Comparison of ENCODE assay signal across 8 cellular contexts in the genomic region with DNA sequence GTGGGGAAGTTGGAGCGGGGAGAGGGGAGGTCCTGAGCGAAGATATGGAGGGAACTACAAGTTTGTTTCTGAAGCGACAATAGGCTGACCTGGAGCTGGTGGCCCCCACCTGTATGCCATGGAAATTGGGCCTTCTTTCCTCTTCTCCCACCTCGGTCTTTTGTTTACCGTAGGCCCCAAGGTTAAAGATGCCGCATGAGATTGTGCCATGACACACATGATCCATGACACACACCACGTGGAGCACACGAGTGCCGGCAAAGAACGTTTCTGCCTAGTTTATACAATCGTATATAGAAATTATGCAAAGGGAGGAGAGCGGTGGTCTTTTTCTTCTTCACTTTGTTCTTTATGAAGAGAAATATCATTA. TPM values are rescaled to one million over a fixed set of nuclear protein-coding genes. Genes with fewer than 3 reads are reported as not detected.
DNase-seq lines count a peak whose midpoint lies in the region; ATAC-seq, FAIRE-seq and TF ChIP-seq lines count a peak whose summit lies in the region.

No MANE protein-coding gene starts in this region.

- peaks cover 5% of the 10 kb centered on the region for H3K23me2 ChIP-seq in H9 (ENCODE audit: insufficient read length, low read depth, low read length, poor library complexity, severe bottlenecking)

- ATAC-seq in lower lobe of right lung: peak; percentile 30 to 33

- BruUV-seq in OCI-LY7 (replicated peaks; lab: Mats Ljungman, UMichigan): no TSS peak

- no peak overlapping the region for H3K56ac ChIP-seq in H9 (ENCODE audit: insufficient read length, low read depth, low read length)

- H4K20me1 ChIP-seq in H9 (ENCODE audit: control insufficient read depth, insufficient read depth, insufficient read length): no peaks in the 10 kb centered on the region
- peaks cover 16% of the 10 kb centered on the region; the same call in 1 of the 2 replicates for H4K20me1 ChIP-seq in OCI-LY7 (ENCODE audit: insufficient read depth, low read length)

- H2BK5ac ChIP-seq in H9 (ENCODE audit: insufficient read length, low read length): no peak overlapping the region

- peak overlapping the region; percentile 97 to 99 (median 98) for H3K27ac Mint-ChIP-seq in H9

- FAIRE-seq in bronchial epithelial cell (lab: Jason Lieb, UNC): no peak

- peaks cover 9 to 36% (median 22%) of the 10 kb centered on the region in 3 experiments for H3K36me3 Mint-ChIP-seq in H9 (ENCODE audit: insufficient read depth in 1 of 3, low read depth in 3 of 3)

- H4K5ac ChIP-seq in H9 (ENCODE audit: insufficient read length, low read depth, low read length): no peak overlapping the region

- H3K9me3 ChIP-seq in H9 (ENCODE audit: control insufficient read depth, low read depth, low read length): no peaks in the 10 kb centered on the region
- no peaks in the 10 kb centered on the region for H3K9me3 ChIP-seq in OCI-LY7 (ENCODE audit: low read length)
- H3K9me3 ChIP-seq in lower lobe of right lung: no peaks in the 10 kb centered on the region
- H3K9me3 ChIP-seq in stomach smooth muscle (ENCODE audit: control insufficient read depth in 2 of 2, low read length in 2 of 2): no peaks in the 10 kb centered on the region

- H2BK15ac ChIP-seq in H9 (ENCODE audit: low read depth, low read length): no peak overlapping the region

- CTCF ChIA-PET in OCI-LY7 (lab: Charles Lee; ENCODE audit: unreplicated experiment): interaction anchor here (0.6 kb wide), 1 partner anchor 293 kb away, joined by 8 read pairs; no protein-coding TSS in a partner anchor

- H3K36me3 ChIP-seq in GM06990 (ENCODE audit: control insufficient read depth, insufficient read depth, low read length): no peaks in the 10 kb centered on the region
- peaks cover 40% of the 10 kb centered on the region for H3K36me3 ChIP-seq in OCI-LY7 (ENCODE audit: insufficient read depth, low read length)
- no peaks in the 10 kb centered on the region for H3K36me3 ChIP-seq in bronchial epithelial cell (ENCODE audit: control insufficient read depth, insufficient read depth, low read length)
- H3K36me3 ChIP-seq in lower lobe of right lung: peaks cover 26% of the 10 kb centered on the region
- H3K36me3 ChIP-seq in stomach smooth muscle (ENCODE audit: control insufficient read depth in 2 of 2, insufficient read depth in 2 of 2, low read length in 2 of 2): peaks cover 0 to 5% of the 10 kb centered on the region in 2 donors

- no peak for DNase-seq in GM06990 (ENCODE audit: extremely low read depth, insufficient read length)
- DNase-seq in H9: no peak
- peak; percentile 28 for DNase-seq in OCI-LY7 (ENCODE audit: low spot score)
- peak; percentile 43 for DNase-seq in bronchial epithelial cell (ENCODE audit: low read depth)
- no peak for DNase-seq in lower lobe of right lung
- DNase-seq in NOMO-1 treated with DMSO at 0.1 percent for 48 hours (lab: John Stamatoyannopoulos, UW; ENCODE audit: unreplicated experiment): no peak
- DNase-seq in amygdala (lab: John Stamatoyannopoulos, UW): no peak

- H3K27me3 ChIP-seq in GM06990 (replicated peaks; ENCODE audit: control insufficient read depth, insufficient read depth, low read length): no peaks in the 10 kb centered on the region
- H3K27me3 ChIP-seq in H9 (ENCODE audit: insufficient read depth, low read length): no peaks in the 10 kb centered on the region
- H3K27me3 ChIP-seq in bronchial epithelial cell (ENCODE audit: control insufficient read depth, insufficient read depth, low read length): no peaks in the 10 kb centered on the region
- H3K27me3 ChIP-seq in lower lobe of right lung (ENCODE audit: low read depth): no peaks in the 10 kb centered on the region
- H3K27me3 ChIP-seq in stomach smooth muscle (ENCODE audit: control insufficient read depth in 1 of 2, insufficient read depth in 2 of 2, low read length in 2 of 2): no peaks in the 10 kb centered on the region

- H3K9me3 Mint-ChIP-seq in H9: no peaks in the 10 kb centered on the region

- no peak overlapping the region for H2AK5ac ChIP-seq in H9 (ENCODE audit: insufficient read length, low read length)

- H3K79me2 ChIP-seq in H9 (ENCODE audit: insufficient read depth, low read length): peaks cover 9% of the 10 kb centered on the region; the same call in 1 of the 2 replicates
- H3K79me2 ChIP-seq in OCI-LY7 (ENCODE audit: insufficient read depth, low read depth, low read length): peaks cover 53% of the 10 kb centered on the region

- H3K9ac ChIP-seq in H9 (ENCODE audit: extremely low read depth, insufficient read length, low read length) (peak overlapping the region; percentile 83), stomach smooth muscle (ENCODE audit: low read length in 2 of 2) (peak overlapping the region; percentile 91 to 94)

- H3K27me3 Mint-ChIP-seq in H9 (ENCODE audit: low read depth): peaks cover 14% of the 10 kb centered on the region

- no peak overlapping the region for H2BK120ac ChIP-seq in H9 (ENCODE audit: low read depth, low read length, poor library complexity, severe bottlenecking)

- no peak overlapping the region for H3K23ac ChIP-seq in H9 (ENCODE audit: insufficient read length, low read depth, low read length)

- H2AFZ ChIP-seq in H9 (ENCODE audit: low read length): no peak overlapping the region
- H2AFZ ChIP-seq in OCI-LY7 (ENCODE audit: low read length): peak overlapping the region; percentile 95

- peak overlapping the region; percentile 76; the same call in 1 of the 2 replicates for H3K14ac ChIP-seq in H9 (ENCODE audit: insufficient read depth, low read length)

- peak overlapping the region; percentile 96 for H3K4me2 ChIP-seq in H9 (ENCODE audit: insufficient read depth, insufficient read length, low read length)
- peak overlapping the region; percentile 81 for H3K4me2 ChIP-seq in OCI-LY7 (ENCODE audit: low read length)

- no peak for TF ChIP-seq CTCF in GM06990 (IDR thresholded peaks at IDR 0.05; ENCODE audit: insufficient read depth, low read length, poor library complexity, severe bottlenecking)
- TF ChIP-seq CTCF in H9 (conservative IDR thresholded peaks at IDR 0.05): no peak
- TF ChIP-seq CTCF in OCI-LY7 (conservative IDR thresholded peaks at IDR 0.05; ENCODE audit: low read length): no peak
- no peak for TF ChIP-seq CTCF in bronchial epithelial cell (IDR thresholded peaks at IDR 0.05; ENCODE audit: insufficient read depth, low read length, severe bottlenecking)
- no peak for TF ChIP-seq CTCF in lower lobe of right lung (IDR thresholded peaks at IDR 0.05)

- H4K8ac ChIP-seq in H9 (replicated peaks; ENCODE audit: insufficient read length, low read depth, low read length): no peak overlapping the region

- H3K18ac ChIP-seq in H9 (ENCODE audit: insufficient read length, low read depth, low read length): peak overlapping the region; percentile 60

- H2BK20ac ChIP-seq in H9 (ENCODE audit: low read depth, low read length, poor library complexity, severe bottlenecking): no peak overlapping the region

- intact Hi-C loops in OCI-LY7 (cut with micrococcal nuclease; ENCODE audit: unreplicated experiment): loop anchor here (2.0 to 5.0 kb wide), 2 partner anchors 55 to 217 kb away; partner anchors contain the start of genes BEND4 and SLC30A9
- intact Hi-C loops in lower lobe of right lung (cut with DNase I): no loop called here

- H3K27ac ChIP-seq in H9 (ENCODE audit: insufficient read length, low read depth, low read length) (peak overlapping the region; percentile 31), OCI-LY7 (ENCODE audit: low read depth, low read length, poor library complexity, severe bottlenecking) (peak overlapping the region; percentile 44), lower lobe of right lung (peak overlapping the region; percentile 88), stomach smooth muscle (ENCODE audit: low read length) (peak overlapping the region; percentile 73)

- no CpG with 5 or more reads among the region's 12 CpGs for WGBS in H9 (ENCODE audit: extremely low coverage, insufficient read length, low lambda C conversion rate)

- no peak overlapping the region for H3T11ph ChIP-seq in H9 (ENCODE audit: low read length)

- peaks cover 24 to 27% of the 10 kb centered on the region in 2 experiments for H3K4me1 Mint-ChIP-seq in H9

- H3K9me2 ChIP-seq in OCI-LY7 (ENCODE audit: insufficient read depth, low read length): no peaks in the 10 kb centered on the region

- no peak overlapping the region for H3K4ac ChIP-seq in H9 (ENCODE audit: low read depth, low read length)

- H3K4me3 Mint-ChIP-seq in H9: peak overlapping the region; percentile 97 to 100

- H3K4me3 ChIP-seq in GM06990 (replicated peaks; ENCODE audit: low read depth, low read length) (peak overlapping the region; percentile 95), OCI-LY7 (ENCODE audit: low read depth, low read length, poor library complexity, severe bottlenecking) (peak overlapping the region; percentile 97), bronchial epithelial cell (ENCODE audit: low read depth, low read length) (peak overlapping the region; percentile 93), lower lobe of right lung (peak overlapping the region; percentile 89), stomach smooth muscle (ENCODE audit: low read length in 2 of 2) (peak overlapping the region; percentile 95)

- POLR2A ChIA-PET in OCI-LY7 (lab: Charles Lee): interaction anchor here (0.5 to 0.6 kb wide), 2 partner anchors 202 to 217 kb away, joined by 3 read pairs; partner anchors contain the start of gene BEND4

- H3K4me1 ChIP-seq in H9 (ENCODE audit: insufficient read depth, low read length): no peaks in the 10 kb centered on the region; the same call in 1 of the 2 replicates
- peaks cover 29% of the 10 kb centered on the region for H3K4me1 ChIP-seq in OCI-LY7 (ENCODE audit: insufficient read depth, low read length, poor library complexity, severe bottlenecking)
- peaks cover 35% of the 10 kb centered on the region for H3K4me1 ChIP-seq in lower lobe of right lung
- peaks cover 9% of the 10 kb centered on the region for H3K4me1 ChIP-seq in stomach smooth muscle (ENCODE audit: control insufficient read depth, insufficient read depth, low read length)

- no peaks in the 10 kb centered on the region for H3K79me1 ChIP-seq in H9 (ENCODE audit: insufficient read depth, low read depth, low read length, poor library complexity, severe bottlenecking)

- no peak overlapping the region for H4K91ac ChIP-seq in H9 (ENCODE audit: insufficient read length, low read depth, low read length)

- H2BK12ac ChIP-seq in H9 (ENCODE audit: insufficient read length, low read depth, low read length): no peak overlapping the region

RNA-seq across cellular contexts. Expression of gene TMEM33, which starts 0.4 kb away (rescaled TPM):
- total RNA-seq in H9 (2021) (74.2 and 76.7 TPM in 2 replicates), OCI-LY7 (2022) (43.0 and 46.6 TPM in 2 replicates), bronchial epithelial cell (63.5 and 106 TPM in 2 replicates), lower lobe of right lung (73.9 TPM)
- total RNA-seq in OCI-LY7 (2014; rRNA removed; shearing (Covaris generic)): 21.0 and 25.7 TPM in 2 replicates

RNA-seq across cellular contexts. Expression of gene DCAF4L1, which starts 45.9 kb away (rescaled TPM):
- 0.07 and 0.09 TPM in 2 replicates for total RNA-seq in H9 (2021)
- 0.09 TPM in 1 of 2 replicates, not detected in the other for total RNA-seq in OCI-LY7 (2014; rRNA removed; shearing (Covaris generic))
- total RNA-seq in OCI-LY7 (2022): 0.07 and 0.30 TPM in 2 replicates
- total RNA-seq in bronchial epithelial cell: 0.26 and 0.90 TPM in 2 replicates
- total RNA-seq in lower lobe of right lung: 0.53 TPM

RNA-seq across cellular contexts. Expression of gene SLC30A9, which starts 54.7 kb away (rescaled TPM):
- total RNA-seq in H9 (2021): 70.8 and 71.3 TPM in 2 replicates
- total RNA-seq in OCI-LY7 (2014; rRNA removed; shearing (Covaris generic)): 33.8 and 60.2 TPM in 2 replicates
- 40.8 and 42.5 TPM in 2 replicates for total RNA-seq in OCI-LY7 (2022)
- total RNA-seq in bronchial epithelial cell: 49.4 and 54.5 TPM in 2 replicates
- 37.7 TPM for total RNA-seq in lower lobe of right lung

Comparison
In these comparisons a context has a peak if more than half of its experiments do, and no peak if none do; other contexts are left out.
1. DNase-seq: peak in OCI-LY7 (single experiment) and bronchial epithelial cell (single experiment); none in GM06990 (single experiment), H9 (single experiment), lower lobe of right lung (single experiment), NOMO-1 treated with DMSO at 0.1 percent for 48 hours (single experiment) and amygdala (0 of 56).
2. H3K27ac ChIP-seq: peak in every context shown above with its lines; median percentile 88 in lower lobe of right lung; 73 in stomach smooth muscle; 44 in OCI-LY7; 31 in H9.
3. Peak in every context shown above with its lines, with median percentiles within 50 percentile points of each other: H3K4me3 ChIP-seq.